Comparison of ENCODE assay signal across 26 cellular contexts in the genomic region with DNA sequence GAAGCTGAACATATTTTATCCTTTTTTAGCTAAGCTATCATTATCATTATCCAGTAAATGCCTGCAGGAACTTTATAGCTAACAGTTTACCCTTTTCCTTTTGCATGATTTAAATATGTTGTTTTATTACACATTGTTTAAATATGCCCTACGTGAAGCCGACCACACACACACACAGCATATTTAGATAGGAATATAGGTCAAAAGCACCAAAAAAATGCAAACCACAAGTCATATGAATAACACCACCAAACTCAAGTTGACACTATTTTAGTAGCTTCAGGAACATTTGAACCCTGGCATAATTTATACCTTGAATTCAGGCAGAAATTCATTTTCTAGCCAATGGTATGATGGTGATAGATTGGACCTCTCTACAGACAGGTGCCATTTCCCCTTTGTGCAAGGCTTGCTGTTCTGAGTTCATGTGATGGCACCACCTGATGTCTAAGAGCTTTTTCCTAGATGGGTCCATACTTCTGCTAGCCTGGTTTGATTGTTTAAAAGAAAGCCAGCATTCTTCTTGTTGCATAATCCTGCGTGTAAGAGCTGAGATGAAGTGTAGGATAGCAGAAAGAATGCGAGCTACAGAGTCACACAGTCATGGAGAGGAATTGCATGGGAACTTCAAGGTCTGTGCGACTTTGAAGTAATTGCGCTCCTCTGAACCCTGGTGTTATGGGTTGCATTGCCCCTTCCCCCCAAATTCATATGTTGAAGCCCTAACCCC.
A peak's percentile ranks its signal among the peaks of the same experiment; 100 is the strongest.
DNase-seq lines count a peak whose midpoint lies in the region; ATAC-seq, FAIRE-seq and TF ChIP-seq lines count a peak whose summit lies in the region.
"Had no signal": no experiment of that assay in that cellular context is flagged by ENCODE, and none has a peak within 500 bp of the region (broad histone marks: within the 10 kb centered on the region; RNA-seq: fewer than 3 reads in every experiment).

No MANE protein-coding gene starts in this region.

- peak; percentile 48 for FAIRE-seq in D721Med (lab: Jason Lieb, UNC)
- no peak for FAIRE-seq in GM12891 (lab: Jason Lieb, UNC)
- FAIRE-seq: GM12892, TTC549 had no signal

- peak overlapping the region; percentile 46 for H3K4me2 ChIP-seq in Loucy (ENCODE audit: low read depth, low read length, poor library complexity, severe bottlenecking)
- H3K4me2 ChIP-seq: BLaER1 treated with 17β-estradiol and CSF1 and Interleukin-3, amounts not matched to agents 10 nM and 100 nM had no signal

- TF ChIP-seq POLR2A in GM12891 (IDR thresholded peaks at IDR 0.05; ENCODE audit: low read depth, low read length) = no peak

- no peaks in the 10 kb centered on the region for H3K9me3 ChIP-seq in Loucy (ENCODE audit: insufficient read depth, low read depth, low read length)
- H3K9me3 ChIP-seq in left lung = no peaks in the 10 kb centered on the region
- no peaks in the 10 kb centered on the region for H3K9me3 ChIP-seq in psoas muscle
- H3K9me3 ChIP-seq: Caco-2, colonic mucosa, SJCRH30, upper lobe of left lung had no signal

- intact Hi-C loops in left lung (cut with DNase I) (no loop called here), left cardiac atrium (cut with DNase I) (no loop called here), psoas muscle (cut with DNase I) (no loop called here)

- no peak for DNase-seq in D721Med (ENCODE audit: insufficient read length, low spot score)
- DNase-seq in cardiac fibroblast (ENCODE audit: low read depth in 2 of 2) = peak; percentile 12 to 22
- no peak for DNase-seq in left lung
- DNase-seq in mucosa of gallbladder (ENCODE audit: low spot score) = no peak
- no peak for DNase-seq in left cardiac atrium
- DNase-seq in GM12891 (ENCODE audit: insufficient read length, low spot score) = no peak
- DNase-seq in psoas muscle = no peak
- DNase-seq: ACHN; activated CD4-positive, CD25-positive, alpha-beta regulatory T cell treated with anti-CD3 and anti-CD28 coated beads, Interleukin-2, amount 50 U/mL, for 72 hours; activated gamma-delta T cell; Caco-2; colonic mucosa; DMS79 treated with DMSO at 0.1 percent for 48 hours; effector memory CD8-positive, alpha-beta T cell; NCI-H2081 treated with DMSO at 0.1 percent for 48 hours; NCI-H446 treated with DMSO at 0.1 percent for 48 hours; posterior cingulate gyrus; SJCRH30; T-helper 1 cell; upper lobe of left lung had no signal

- H3K9ac ChIP-seq in Loucy (ENCODE audit: low read depth, low read length, poor library complexity, severe bottlenecking) = no peak overlapping the region
- H3K9ac ChIP-seq: BLaER1 treated with 17β-estradiol and CSF1 and Interleukin-3, amounts not matched to agents 10 nM and 100 nM had no signal

- H3K27ac ChIP-seq in left lung (no peak overlapping the region), psoas muscle (no peak overlapping the region)
- H3K27ac ChIP-seq: BLaER1 treated with 17β-estradiol and CSF1 and Interleukin-3, amounts not matched to agents 10 nM and 100 nM; colonic mucosa; HL-60; SJCRH30; upper lobe of left lung had no signal

- 79 to 89% (median 81%) methylated on average over 6 of the region's 6 CpGs for WGBS in psoas muscle, 3 donors

- H3K4me3 ChIP-seq in Loucy (ENCODE audit: low read length, poor library complexity, severe bottlenecking) = no peak overlapping the region
- no peak overlapping the region for H3K4me3 ChIP-seq in cardiac fibroblast (replicated peaks in 1 of 2; ENCODE audit: low read depth in 2 of 2, low read length in 2 of 2)
- no peak overlapping the region for H3K4me3 ChIP-seq in left lung
- H3K4me3 ChIP-seq in psoas muscle = no peak overlapping the region
- H3K4me3 ChIP-seq: BLaER1 treated with 17β-estradiol and CSF1 and Interleukin-3, amounts not matched to agents 10 nM and 100 nM; colonic mucosa; lung; SJCRH30; upper lobe of left lung had no signal

- peak; percentile 41 for ATAC-seq in left lung
- no peak for ATAC-seq in left cardiac atrium
- ATAC-seq in psoas muscle = no peak
- ATAC-seq: effector memory CD8-positive, alpha-beta T cell had no signal

- H3K27me3 ChIP-seq in Loucy (ENCODE audit: insufficient read depth, low read length, poor library complexity, severe bottlenecking) (no peaks in the 10 kb centered on the region), left lung (no peaks in the 10 kb centered on the region), psoas muscle (ENCODE audit: insufficient read depth in 3 of 3, low read length in 2 of 3) (no peaks in the 10 kb centered on the region)
- H3K27me3 ChIP-seq: BLaER1 treated with 17β-estradiol and CSF1 and Interleukin-3, amounts not matched to agents 10 nM and 100 nM; colonic mucosa; SJCRH30; upper lobe of left lung had no signal

- H2AFZ ChIP-seq in Loucy (ENCODE audit: low read length) = no peak overlapping the region

- H3K9me2 ChIP-seq in Loucy (replicated peaks; ENCODE audit: low read depth, low read length) = no peaks in the 10 kb centered on the region

- peaks cover 65% of the 10 kb centered on the region for H3K4me1 ChIP-seq in Loucy (ENCODE audit: insufficient read depth, low read length, poor library complexity, severe bottlenecking)
- H3K4me1 ChIP-seq in left lung = no peaks in the 10 kb centered on the region
- H3K4me1 ChIP-seq in psoas muscle = no peaks in the 10 kb centered on the region
- H3K4me1 ChIP-seq: colonic mucosa, SJCRH30, upper lobe of left lung had no signal

- no peaks in the 10 kb centered on the region for H3F3A ChIP-seq in Loucy (ENCODE audit: low read depth)

- H4K20me1 ChIP-seq in Loucy (ENCODE audit: insufficient read depth, low read length, poor library complexity, severe bottlenecking) = no peaks in the 10 kb centered on the region
- H4K20me1 ChIP-seq: BLaER1 treated with 17β-estradiol and CSF1 and Interleukin-3, amounts not matched to agents 10 nM and 100 nM had no signal

- TF ChIP-seq CTCF in D721Med (IDR thresholded peaks at IDR 0.05; ENCODE audit: insufficient read depth, missing control alignments) (no peak), Loucy (conservative IDR thresholded peaks at IDR 0.05; ENCODE audit: low read length) (no peak), cardiac fibroblast (IDR thresholded peaks at IDR 0.05; ENCODE audit: low read depth, low read length) (no peak), left lung (IDR thresholded peaks at IDR 0.05) (no peak), psoas muscle (IDR thresholded peaks at IDR 0.05) (no peak)

- no peaks in the 10 kb centered on the region; the same call in 1 of the 2 replicates for H3K36me3 ChIP-seq in Loucy (ENCODE audit: insufficient read depth, low read length)
- no peaks in the 10 kb centered on the region for H3K36me3 ChIP-seq in left lung
- no peaks in the 10 kb centered on the region for H3K36me3 ChIP-seq in psoas muscle (ENCODE audit: insufficient read depth in 1 of 2, low read depth in 1 of 2)
- H3K36me3 ChIP-seq: BLaER1 treated with 17β-estradiol and CSF1 and Interleukin-3, amounts not matched to agents 10 nM and 100 nM; colonic mucosa; SJCRH30; upper lobe of left lung had no signal

- H3K79me2 ChIP-seq in Loucy (ENCODE audit: insufficient read depth, low read length) = 0 out of 2 replicates have a peak, but pooled peaks cover 6% of the 10 kb centered on the region

TF ChIP-seq in GM12891, 5 proteins besides CTCF, POLR2A, EP300 and RAD21:
- TF ChIP-seq POLR2AphosphoS5 (IDR thresholded peaks at IDR 0.05; ENCODE audit: low read depth, low read length) (no peak), POU2F2 (IDR thresholded peaks at IDR 0.05; ENCODE audit: low read depth, low read length) (no peak), TAF1 (IDR thresholded peaks at IDR 0.05; ENCODE audit: low read depth, low read length) (no peak), SPI1 (IDR thresholded peaks at IDR 0.05; ENCODE audit: low read depth, low read length) (no peak), PAX5 (IDR thresholded peaks at IDR 0.05; ENCODE audit: insufficient read depth, low read length, severe bottlenecking) (no peak)

Comparison
In these comparisons a context has a peak if more than half of its experiments do, and no peak if none do; other contexts are left out.
1. DNase-seq: peak in cardiac fibroblast (2 of 2); none in D721Med (single experiment), left lung (0 of 2), mucosa of gallbladder (single experiment), left cardiac atrium (single experiment), GM12891 (single experiment) and psoas muscle (0 of 2).